Comparison of ENCODE assay signal across 15 cellular contexts in genomic region chr10:69703766-69704191, GRCh38.
A peak's percentile ranks its signal among the peaks of the same experiment; 100 is the strongest.
DNase-seq lines count a peak whose midpoint lies in the region; ATAC-seq and TF ChIP-seq lines count a peak whose summit lies in the region.
"Had no signal": no experiment of that assay in that cellular context is flagged by ENCODE, and none has a peak within 500 bp of the region (broad histone marks: within the 10 kb centered on the region; RNA-seq: fewer than 3 reads in every experiment).

No MANE protein-coding gene starts in this region.

- H3K36me3 Mint-ChIP-seq in Calu3 (ENCODE audit: insufficient read depth, unreplicated experiment) (no peaks in the 10 kb centered on the region), chondrocyte (ENCODE audit: low read depth) (peaks cover 7% of the 10 kb centered on the region)
- H3K36me3 Mint-ChIP-seq in naive thymus-derived CD8-positive, alpha-beta T cell, result peaks cover 0 to 6% (median 0%) of the 10 kb centered on the region in 3 donors

- TF ChIP-seq CTCF in Calu3 (IDR thresholded peaks at IDR 0.05; ENCODE audit: unreplicated experiment), result no peak
- TF ChIP-seq CTCF in chondrocyte (IDR thresholded peaks at IDR 0.05), result peak; percentile 25

- no peak overlapping the region for H3K4me3 Mint-ChIP-seq in Calu3 (ENCODE audit: low read depth, unreplicated experiment)
- H3K4me3 Mint-ChIP-seq in chondrocyte (ENCODE audit: unreplicated experiment), result no peak overlapping the region
- no peak overlapping the region for H3K4me3 Mint-ChIP-seq in naive thymus-derived CD8-positive, alpha-beta T cell
- H3K4me3 Mint-ChIP-seq: activated naive CD4-positive, alpha-beta T cell treated with anti-CD3 and anti-CD28 coated beads for 36 hours; nephron had no signal

- H3K27me3 Mint-ChIP-seq in Calu3 (ENCODE audit: unreplicated experiment), result peaks cover 58% of the 10 kb centered on the region
- H3K27me3 Mint-ChIP-seq in chondrocyte (ENCODE audit: low read depth), result no peaks in the 10 kb centered on the region
- H3K27me3 Mint-ChIP-seq in naive thymus-derived CD8-positive, alpha-beta T cell, result peaks cover 8 to 65% (median 34%) of the 10 kb centered on the region in 5 donors

- intact Hi-C loops in Calu3 (cut with micrococcal nuclease; ENCODE audit: unreplicated experiment), result no loop called here

- peaks cover 12% of the 10 kb centered on the region for H3K4me1 Mint-ChIP-seq in Calu3 (ENCODE audit: low read depth, unreplicated experiment)
- peaks cover 22% of the 10 kb centered on the region for H3K4me1 Mint-ChIP-seq in chondrocyte (ENCODE audit: low read depth)
- H3K4me1 Mint-ChIP-seq in naive thymus-derived CD8-positive, alpha-beta T cell, result no peaks in the 10 kb centered on the region
- H3K4me1 Mint-ChIP-seq: nephron had no signal

- H3K27ac Mint-ChIP-seq in Calu3 (ENCODE audit: unreplicated experiment), result peak overlapping the region; percentile 76
- peak overlapping the region; percentile 84 for H3K27ac Mint-ChIP-seq in chondrocyte (ENCODE audit: unreplicated experiment)
- H3K27ac Mint-ChIP-seq in naive thymus-derived CD8-positive, alpha-beta T cell, result no peak overlapping the region
- H3K27ac Mint-ChIP-seq: activated naive CD4-positive, alpha-beta T cell treated with anti-CD3 and anti-CD28 coated beads for 36 hours; nephron had no signal

- BruUV-seq in Calu3 (replicated peaks; lab: Mats Ljungman, UMichigan), result no TSS peak

- DNase-seq in Calu3 (no peak), MV-4-11 (lab: John Stamatoyannopoulos, UW) (peak; percentile 91), chondrocyte (ENCODE audit: low spot score) (no peak), myocyte (ENCODE audit: low read depth) (peak; percentile 66), middle frontal gyrus (ENCODE audit: extremely low spot score, low spot score) (no peak), iPS-NIHi11 (ENCODE audit: low spot score) (no peak)
- DNase-seq in naive thymus-derived CD8-positive, alpha-beta T cell, result no peak
- DNase-seq: activated naive CD4-positive, alpha-beta T cell treated with anti-CD3 and anti-CD28 coated beads for 36 hours; Karpas-422; NCI-H510A; SK-N-SH; stimulated activated CD8-positive, alpha-beta memory T cell treated with anti-CD3 and anti-CD28 coated beads, Interleukin-4, amount 100 ng/mL, for 48 hours had no signal

- no peak for ATAC-seq in HG02759 (IDR thresholded peaks at IDR 0.05; ENCODE audit: unreplicated experiment)
- no peak for ATAC-seq in naive thymus-derived CD8-positive, alpha-beta T cell
- ATAC-seq: GM12878 had no signal

- CTCF ChIA-PET in Calu3 (lab: Charles Lee), result interaction anchor here (0.6 kb wide), 1 partner anchor 8 kb away, joined by 3 read pairs; no protein-coding TSS in a partner anchor

- H3K9me3 Mint-ChIP-seq in Calu3 (ENCODE audit: low read depth, unreplicated experiment) (peaks cover 7% of the 10 kb centered on the region), chondrocyte (ENCODE audit: low read depth) (peaks cover 11% of the 10 kb centered on the region)
- H3K9me3 Mint-ChIP-seq in naive thymus-derived CD8-positive, alpha-beta T cell, result peaks cover 0 to 28% (median 11%) of the 10 kb centered on the region in 9 donors

- POLR2A ChIA-PET in naive thymus-derived CD8-positive, alpha-beta T cell (lab: Charles Lee), result no interaction called here

Comparison
In these comparisons a context has a peak if more than half of its experiments do, and no peak if none do; other contexts are left out.
1. DNase-seq: peak in MV-4-11 (single experiment) and myocyte (single experiment); none in Calu3 (single experiment), chondrocyte (single experiment), middle frontal gyrus (single experiment), iPS-NIHi11 (single experiment) and naive thymus-derived CD8-positive, alpha-beta T cell (0 of 10).
2. H3K27ac Mint-ChIP-seq: peak in Calu3 (single experiment) and chondrocyte (single experiment); none in naive thymus-derived CD8-positive, alpha-beta T cell (0 of 10).